Comparison of ENCODE assay signal across 8 cellular contexts in the genomic region with DNA sequence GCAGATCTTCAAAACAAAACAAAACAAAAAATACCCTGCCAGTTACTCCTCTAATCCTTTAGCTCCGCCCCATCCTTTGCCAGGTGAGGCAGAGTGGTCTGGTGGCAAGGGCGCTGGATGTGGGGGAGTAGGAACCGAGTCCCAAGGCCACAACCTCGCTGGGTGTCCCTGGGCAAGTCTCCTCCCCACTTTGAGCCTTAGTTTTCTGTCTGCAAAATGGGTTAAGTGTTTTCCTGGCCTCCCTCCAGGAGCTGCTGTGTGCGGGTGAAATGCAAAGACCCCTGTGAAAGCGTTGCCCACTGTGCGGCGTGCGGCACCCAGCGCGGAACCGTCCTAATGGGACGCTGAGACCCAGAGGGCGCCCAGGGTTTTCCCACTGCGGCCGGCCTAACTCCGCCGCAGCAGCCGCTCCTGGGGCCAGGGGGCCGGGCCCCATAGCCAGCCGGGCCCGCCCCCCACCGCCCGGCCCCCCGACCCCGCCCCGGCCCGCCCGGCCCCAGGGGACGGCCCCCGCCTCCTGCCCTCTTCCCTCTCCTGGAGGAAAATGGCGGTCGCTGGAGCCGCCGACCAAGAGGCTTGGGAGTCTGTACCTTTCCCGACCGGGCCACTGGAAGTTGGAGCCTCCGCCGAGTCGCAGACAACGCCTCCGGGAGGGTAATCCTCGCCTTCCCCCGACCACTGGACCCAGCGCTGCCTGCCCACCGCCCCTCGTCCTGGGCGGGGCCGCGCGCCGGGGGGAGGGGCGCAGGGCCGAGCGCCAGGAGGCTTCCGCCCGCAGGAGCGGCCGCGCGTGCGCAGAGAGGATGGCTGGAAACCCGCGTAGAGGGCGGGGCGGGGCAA. TPM values are rescaled to one million over a fixed set of nuclear protein-coding genes. Genes with fewer than 3 reads are reported as not detected.
DNase-seq lines count a peak whose midpoint lies in the region; ATAC-seq and TF ChIP-seq lines count a peak whose summit lies in the region.

ERMAP (plus strand) TSS at position 523 of the 840 bp plus-strand sequence. CDS start 13,327 bp downstream, outside the sequence.
SVBP (minus strand) TSS at position 798 of the 840 bp plus-strand sequence. CDS start 853 bp downstream, outside the sequence.

- H3K9me3 Mint-ChIP-seq in Calu3 (ENCODE audit: low read depth, unreplicated experiment) = no peaks in the 10 kb centered on the region

- H3K27me3 ChIP-seq in HUES64 (ENCODE audit: insufficient read depth, low read length) (no peaks in the 10 kb centered on the region), mucosa of stomach (ENCODE audit: control insufficient read depth, insufficient read depth, low read length) (no peaks in the 10 kb centered on the region)

- ATAC-seq in GM21515 (IDR thresholded peaks at IDR 0.05; ENCODE audit: unreplicated experiment) = peak; percentile 81

- TF ChIP-seq CTCF in Calu3 (IDR thresholded peaks at IDR 0.05; ENCODE audit: unreplicated experiment) (no peak), OCI-LY7 (conservative IDR thresholded peaks at IDR 0.05; ENCODE audit: low read length) (no peak; the same call in 1 of the 2 replicates), epithelial cell of proximal tubule (conservative IDR thresholded peaks at IDR 0.05; ENCODE audit: low read depth, low read length) (no peak)

- H3K36me3 ChIP-seq in HUES64 (ENCODE audit: insufficient read depth, low read length) (no peaks in the 10 kb centered on the region; the same call in 1 of the 2 replicates), OCI-LY7 (ENCODE audit: insufficient read depth, low read length) (no peaks in the 10 kb centered on the region), mucosa of stomach (ENCODE audit: control insufficient read depth, insufficient read depth, low read length) (no peaks in the 10 kb centered on the region)

- peaks cover 14% of the 10 kb centered on the region for H3K36me3 Mint-ChIP-seq in Calu3 (ENCODE audit: insufficient read depth, unreplicated experiment)

- H3K4me3 Mint-ChIP-seq in Calu3 (ENCODE audit: low read depth, unreplicated experiment) = peak within 1 kb of the TSS; percentile 84

- H3K4me1 Mint-ChIP-seq in Calu3 (ENCODE audit: low read depth, unreplicated experiment) = peaks cover 11% of the 10 kb centered on the region

- no peaks in the 10 kb centered on the region for H3K9me2 ChIP-seq in OCI-LY7 (ENCODE audit: insufficient read depth, low read length)

- H3K9me3 ChIP-seq in HUES64 (ENCODE audit: insufficient read depth, low read depth, low read length) = no peaks in the 10 kb centered on the region
- no peaks in the 10 kb centered on the region for H3K9me3 ChIP-seq in OCI-LY7 (ENCODE audit: low read length)
- no peaks in the 10 kb centered on the region for H3K9me3 ChIP-seq in mucosa of stomach (ENCODE audit: control insufficient read depth, low read length)

- peak; percentile 94 for DNase-seq in Calu3
- peak; percentile 93 for DNase-seq in OCI-LY7 (ENCODE audit: low spot score)
- DNase-seq in activated T-cell treated with anti-CD3 and anti-CD28 coated beads for 4 hours = peak; percentile 96
- DNase-seq in epithelial cell of proximal tubule (ENCODE audit: low read depth) = no peak
- peak; percentile 97 for DNase-seq in stimulated activated CD8-positive, alpha-beta memory T cell treated with anti-CD3 and anti-CD28 coated beads, Interleukin-4, amount 100 ng/mL, for 48 hours

- H3K27ac ChIP-seq in HUES64 (ENCODE audit: low read depth, low read length) = peak within 1 kb of the TSS; percentile 100
- H3K27ac ChIP-seq in OCI-LY7 (ENCODE audit: low read depth, low read length, poor library complexity, severe bottlenecking) = peak within 1 kb of the TSS; percentile 57

- peak within 1 kb of the TSS; percentile 14 for H3K27ac Mint-ChIP-seq in Calu3 (ENCODE audit: unreplicated experiment)

- under 1% methylated on average over 64 of the region's 66 CpGs for WGBS in HUES64

- peak within 1 kb of the TSS; percentile 80; the same call in 1 of the 2 replicates for H2AFZ ChIP-seq in OCI-LY7 (ENCODE audit: low read length)

- no peaks in the 10 kb centered on the region for H4K20me1 ChIP-seq in OCI-LY7 (ENCODE audit: insufficient read depth, low read length)

- no peaks in the 10 kb centered on the region for H3K27me3 Mint-ChIP-seq in Calu3 (ENCODE audit: unreplicated experiment)

- intact Hi-C loops in Calu3 (cut with micrococcal nuclease; ENCODE audit: unreplicated experiment) (no loop called here), OCI-LY7 (cut with micrococcal nuclease; ENCODE audit: unreplicated experiment) (loop anchor here (2.0 kb wide), 1 partner anchor 30 kb away; the partner anchor contains the start of gene ZNF691)

- BruUV-seq in Calu3 (replicated peaks; lab: Mats Ljungman, UMichigan) (no TSS peak), OCI-LY7 (replicated peaks; lab: Mats Ljungman, UMichigan) (no TSS peak)

- H3K4me2 ChIP-seq in OCI-LY7 (ENCODE audit: low read length) = peak within 1 kb of the TSS; percentile 94

- H3K4me3 ChIP-seq in HUES64 (ENCODE audit: low read length) (peak within 1 kb of the TSS; percentile 94), OCI-LY7 (ENCODE audit: low read depth, low read length, poor library complexity, severe bottlenecking) (peak within 1 kb of the TSS; percentile 84), epithelial cell of proximal tubule (ENCODE audit: low read depth, low read length) (peak within 1 kb of the TSS; percentile 74), mucosa of stomach (ENCODE audit: low read length) (peak within 1 kb of the TSS; percentile 34)

- no peaks in the 10 kb centered on the region; the same call in 1 of the 2 replicates for H3K79me2 ChIP-seq in OCI-LY7 (ENCODE audit: insufficient read depth, low read depth, low read length)

- peak within 1 kb of the TSS; percentile 99 for H3K9ac ChIP-seq in HUES64 (ENCODE audit: low read depth, low read length)
- peak within 1 kb of the TSS; percentile 83 for H3K9ac ChIP-seq in mucosa of stomach (ENCODE audit: low read length)

- POLR2A ChIA-PET in OCI-LY7 (lab: Charles Lee) = interaction anchor here (0.5 to 2.6 kb wide), 11 partner anchors 10 to 257 kb away, joined by 3 to 18 read pairs (median 4); partner anchors contain the start of genes C1orf50, P3H1 and ZNF691

- CTCF ChIA-PET in Calu3 (lab: Charles Lee) = interaction anchor here (1.0 to 1.6 kb wide), 5 partner anchors 9 to 257 kb away, joined by 3 to 7 read pairs (median 3); partner anchors contain the start of genes C1orf50, P3H1 and ZNF691
- CTCF ChIA-PET in OCI-LY7 (lab: Charles Lee; ENCODE audit: unreplicated experiment) = interaction anchor here (1.2 kb wide), 1 partner anchor 30 kb away, joined by 3 read pairs; the partner anchor contains the start of gene ZNF691

- H3K4me1 ChIP-seq in HUES64 (ENCODE audit: insufficient read depth, low read length) (peaks cover 19% of the 10 kb centered on the region), OCI-LY7 (ENCODE audit: insufficient read depth, low read length, poor library complexity, severe bottlenecking) (peaks cover 21% of the 10 kb centered on the region), mucosa of stomach (ENCODE audit: control insufficient read depth, insufficient read depth, low read length) (peaks cover 11% of the 10 kb centered on the region)

RNA-seq across cellular contexts. Expression of gene ERMAP, which starts in this region (rescaled TPM):
- total RNA-seq in Calu3 (2022) = 8.0 and 9.3 TPM in 2 replicates
- 2.8 TPM for polyA plus RNA-seq in HUES64 (2013, experiment 1 of 2)
- polyA plus RNA-seq in HUES64 (2013, experiment 2 of 2) = 2.5 TPM
- 2.3 and 2.7 TPM in 2 replicates for total RNA-seq in OCI-LY7 (2014; rRNA removed; shearing (Covaris generic))
- total RNA-seq in OCI-LY7 (2022) = 5.1 and 5.2 TPM in 2 replicates
- total RNA-seq in epithelial cell of proximal tubule = 3.6 and 8.4 TPM in 2 replicates

RNA-seq across cellular contexts. Expression of gene SVBP, which starts in this region (rescaled TPM):
- 10.1 and 10.8 TPM in 2 replicates for total RNA-seq in Calu3 (2022)
- polyA plus RNA-seq in HUES64 (2013, experiment 1 of 2) = 38.8 TPM
- 48.3 TPM for polyA plus RNA-seq in HUES64 (2013, experiment 2 of 2)
- total RNA-seq in OCI-LY7 (2014; rRNA removed; shearing (Covaris generic)) = 23.1 and 32.3 TPM in 2 replicates
- total RNA-seq in OCI-LY7 (2022) = 18.9 and 21.0 TPM in 2 replicates
- 38.3 and 47.5 TPM in 2 replicates for total RNA-seq in epithelial cell of proximal tubule

Comparison
In these comparisons a context has a peak if more than half of its experiments do, and no peak if none do; other contexts are left out.
1. H3K4me3 ChIP-seq: peak in every context shown above with its lines; median percentile 94 in HUES64; 84 in OCI-LY7; 74 in epithelial cell of proximal tubule; 34 in mucosa of stomach.